8 cellular contexts compared by ENCODE assay signal in the genomic region with DNA sequence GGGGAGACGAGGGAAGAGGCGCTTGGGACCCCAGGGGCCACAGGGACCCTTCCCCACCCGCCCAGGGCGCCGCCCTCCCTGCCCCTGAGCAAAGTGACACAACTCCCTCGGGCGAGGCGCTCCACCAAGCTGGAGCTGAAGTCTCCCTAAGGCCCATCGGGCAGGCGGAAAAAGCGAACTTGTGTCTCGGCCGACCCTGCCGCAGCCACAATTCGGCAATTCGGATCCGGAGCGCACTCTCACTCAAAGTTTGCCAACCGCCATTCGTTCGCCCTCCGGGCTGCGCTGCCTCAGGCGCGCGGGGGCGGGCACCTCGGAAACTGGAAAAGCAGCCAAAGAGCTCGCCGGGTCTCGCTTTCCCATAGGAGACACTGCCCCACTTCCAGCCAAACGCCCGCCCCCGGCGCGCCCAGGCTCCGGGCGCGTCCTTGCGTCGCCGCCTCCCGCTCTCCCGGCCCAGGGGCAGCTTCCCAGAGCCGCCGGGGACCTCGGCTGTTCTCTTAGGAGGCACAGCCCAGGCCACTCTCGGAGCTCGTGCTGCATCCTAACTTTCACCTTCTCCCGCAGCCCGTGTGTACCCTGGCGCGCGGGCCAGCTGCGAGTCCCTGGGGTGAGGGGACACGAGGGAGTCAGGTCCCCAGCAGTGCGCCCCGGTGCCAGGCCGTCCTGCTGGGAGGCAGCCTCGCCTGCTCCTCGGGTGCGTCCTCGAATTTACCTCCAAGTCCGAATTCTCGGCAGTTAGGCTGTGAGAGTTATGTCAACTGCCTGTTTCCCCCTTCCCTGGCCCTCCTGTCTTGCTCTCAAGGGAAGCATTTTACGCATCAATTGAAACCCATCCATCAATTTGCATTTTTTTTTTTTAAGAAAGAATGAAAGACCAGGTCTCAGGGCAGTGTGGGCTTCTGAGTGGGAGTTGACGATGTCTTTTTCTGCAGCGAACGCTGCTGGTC. TPM values are rescaled to one million over a fixed set of nuclear protein-coding genes. Genes with fewer than 3 reads are reported as not detected.
DNase-seq lines count a peak whose midpoint lies in the region; ATAC-seq and TF ChIP-seq lines count a peak whose summit lies in the region.

No MANE protein-coding gene starts in this region.

- H3K27ac ChIP-seq in SJCRH30: peak overlapping the region; percentile 23; the same call in 1 of the 2 replicates

- H3K27me3 Mint-ChIP-seq in chondrocyte (ENCODE audit: low read depth): peaks cover 16% of the 10 kb centered on the region

- H3K9me3 Mint-ChIP-seq in chondrocyte (ENCODE audit: low read depth): no peaks in the 10 kb centered on the region

- H3K27ac Mint-ChIP-seq in chondrocyte (ENCODE audit: unreplicated experiment): peak overlapping the region; percentile 27

- H3K4me1 ChIP-seq in SJCRH30: no peaks in the 10 kb centered on the region

- peak; percentile 74 for DNase-seq in EH (ENCODE audit: low read depth)
- DNase-seq in HT-29 (ENCODE audit: low spot score): peak; percentile 69
- DNase-seq in SJCRH30: peak; percentile 65 to 71
- peak; percentile 87 for DNase-seq in chondrocyte (ENCODE audit: low spot score)
- peak; percentile 90 for DNase-seq in kidney tubule cell (ENCODE audit: low spot score)
- peak; percentile 36 for DNase-seq in stimulated activated CD8-positive, alpha-beta memory T cell treated with anti-CD3 and anti-CD28 coated beads, Interleukin-4, amount 100 ng/mL, for 48 hours
- no peak for DNase-seq in NK-92 (lab: John Stamatoyannopoulos, UW; ENCODE audit: unreplicated experiment)

- no peaks in the 10 kb centered on the region for H3K36me3 ChIP-seq in SJCRH30

- no peaks in the 10 kb centered on the region for H3K36me3 Mint-ChIP-seq in chondrocyte (ENCODE audit: low read depth)

- peaks cover 40% of the 10 kb centered on the region for H3K4me1 Mint-ChIP-seq in chondrocyte (ENCODE audit: low read depth)

- no peaks in the 10 kb centered on the region for H3K27me3 ChIP-seq in SJCRH30

- H3K9me3 ChIP-seq in SJCRH30 (replicated peaks): no peaks in the 10 kb centered on the region

- H3K4me3 ChIP-seq in SJCRH30: peak overlapping the region; percentile 72

- peak overlapping the region; percentile 79 for H3K4me3 Mint-ChIP-seq in chondrocyte (ENCODE audit: unreplicated experiment)

- ATAC-seq in HG03354 (IDR thresholded peaks at IDR 0.05; ENCODE audit: poor library complexity, severe bottlenecking, unreplicated experiment): no peak

- peak; percentile 9 for TF ChIP-seq CTCF in chondrocyte (IDR thresholded peaks at IDR 0.05)

RNA-seq across cellular contexts. Expression of a gene that starts 1.4 kb away (rescaled TPM):
- total RNA-seq in HT-29 (2014; rRNA removed; shearing (Covaris generic)): 23.4 and 29.5 TPM in 2 replicates
- total RNA-seq in SJCRH30 (2014; rRNA removed; shearing (Covaris generic)): 9.5 and 9.7 TPM in 2 replicates
- total RNA-seq in chondrocyte: 17.1 to 18.1 TPM (median 17.5 TPM) in 3 replicates
